Comparison of ENCODE assay signal across 8 cellular contexts in genomic region chr18:5894613-5895299, GRCh38. TPM values are rescaled to one million over a fixed set of nuclear protein-coding genes. Genes with fewer than 3 reads are reported as not detected.
DNase-seq lines count a peak whose midpoint lies in the region; ATAC-seq and TF ChIP-seq lines count a peak whose summit lies in the region.

No MANE protein-coding gene starts in this region.

- WGBS in lower leg skin, 2 donors = 4 to 5% methylated on average over 12 to 30 of the region's 56 CpGs

- H3K27me3 ChIP-seq in upper lobe of right lung = peaks cover 70% of the 10 kb centered on the region

- H3K36me3 Mint-ChIP-seq in activated naive CD4-positive, alpha-beta T cell treated with anti-CD3 and anti-CD28 coated beads, Interleukin-2, amount 50 U/mL, for 24 hours = no peaks in the 10 kb centered on the region
- H3K36me3 Mint-ChIP-seq in activated naive CD4-positive, alpha-beta T cell treated with anti-CD3 and anti-CD28 coated beads, Interleukin-2, amount 50 U/mL, for 72 hours = peaks cover 0 to 11% of the 10 kb centered on the region in 2 donors
- H3K36me3 Mint-ChIP-seq in memory B cell = no peaks in the 10 kb centered on the region

- no peak overlapping the region for H3K27ac ChIP-seq in upper lobe of right lung

- no peak for DNase-seq in activated naive CD4-positive, alpha-beta T cell treated with anti-CD3 and anti-CD28 coated beads, Interleukin-2, amount 50 U/mL, for 72 hours (ENCODE audit: low spot score in 2 of 2)
- DNase-seq in astrocyte of the spinal cord (ENCODE audit: low read depth, low spot score) (no peak), memory B cell (ENCODE audit: low spot score in 2 of 2) (no peak), upper lobe of right lung (peak; percentile 63), lower leg skin (ENCODE audit: low spot score in 2 of 2) (no peak)
- DNase-seq in NK-92 treated with Interleukin-12 subunit alpha and Interleukin-12 subunit beta, amount 100 ng/mL, for 24 hours (lab: John Stamatoyannopoulos, UW) = no peak

- H3K4me3 ChIP-seq in astrocyte of the spinal cord (ENCODE audit: low read depth, low read length) = peak overlapping the region; percentile 65
- peak overlapping the region; percentile 39 for H3K4me3 ChIP-seq in upper lobe of right lung
- no peak overlapping the region for H3K4me3 ChIP-seq in lower leg skin (ENCODE audit: low read depth, poor library complexity, severe bottlenecking)

- no peak for ATAC-seq in activated naive CD4-positive, alpha-beta T cell treated with anti-CD3 and anti-CD28 coated beads, Interleukin-2, amount 50 U/mL, for 72 hours
- no peak for ATAC-seq in memory B cell (ENCODE audit: low read depth)
- no peak for ATAC-seq in upper lobe of right lung
- ATAC-seq in HG03521 (IDR thresholded peaks at IDR 0.05; ENCODE audit: unreplicated experiment) = no peak

- no peaks in the 10 kb centered on the region for H3K36me3 ChIP-seq in upper lobe of right lung

- TF ChIP-seq POLR2A in lower leg skin (IDR thresholded peaks at IDR 0.05) = no peak

- intact Hi-C loops in upper lobe of right lung (cut with DNase I) (no loop called here), lower leg skin (cut with DNase I; ENCODE audit: low total_unique reads) (loop anchor here (10.0 kb wide), 1 partner anchor 590 kb away; no protein-coding TSS in a partner anchor)

- TF ChIP-seq CTCF in astrocyte of the spinal cord (IDR thresholded peaks at IDR 0.05; ENCODE audit: low read depth, low read length) (no peak), upper lobe of right lung (IDR thresholded peaks at IDR 0.05) (no peak), lower leg skin (IDR thresholded peaks at IDR 0.05) (no peak)

- peak overlapping the region; percentile 79 for H3K4me3 Mint-ChIP-seq in activated naive CD4-positive, alpha-beta T cell treated with anti-CD3 and anti-CD28 coated beads, Interleukin-2, amount 50 U/mL, for 24 hours
- peak overlapping the region; percentile 14 for H3K4me3 Mint-ChIP-seq in memory B cell

- H3K4me1 ChIP-seq in upper lobe of right lung = peaks cover 7% of the 10 kb centered on the region

- peaks cover 12% of the 10 kb centered on the region for H3K4me1 Mint-ChIP-seq in activated naive CD4-positive, alpha-beta T cell treated with anti-CD3 and anti-CD28 coated beads, Interleukin-2, amount 50 U/mL, for 24 hours
- H3K4me1 Mint-ChIP-seq in memory B cell = peaks cover 5% of the 10 kb centered on the region

- peaks cover 54% of the 10 kb centered on the region for H3K27me3 Mint-ChIP-seq in activated naive CD4-positive, alpha-beta T cell treated with anti-CD3 and anti-CD28 coated beads, Interleukin-2, amount 50 U/mL, for 24 hours
- peaks cover 15% of the 10 kb centered on the region for H3K27me3 Mint-ChIP-seq in memory B cell

- H3K27ac Mint-ChIP-seq in activated naive CD4-positive, alpha-beta T cell treated with anti-CD3 and anti-CD28 coated beads, Interleukin-2, amount 50 U/mL, for 24 hours = no peak overlapping the region
- no peak overlapping the region for H3K27ac Mint-ChIP-seq in activated naive CD4-positive, alpha-beta T cell treated with anti-CD3 and anti-CD28 coated beads, Interleukin-2, amount 50 U/mL, for 72 hours
- H3K27ac Mint-ChIP-seq in memory B cell = no peak overlapping the region

- in situ Hi-C loops in astrocyte of the spinal cord (cut with HindIII; ENCODE audit: low sequenced_read_pairs) = no loop called here

- H3K9me3 ChIP-seq in upper lobe of right lung = no peaks in the 10 kb centered on the region

- H3K9me3 Mint-ChIP-seq in activated naive CD4-positive, alpha-beta T cell treated with anti-CD3 and anti-CD28 coated beads, Interleukin-2, amount 50 U/mL, for 24 hours = no peaks in the 10 kb centered on the region
- H3K9me3 Mint-ChIP-seq in activated naive CD4-positive, alpha-beta T cell treated with anti-CD3 and anti-CD28 coated beads, Interleukin-2, amount 50 U/mL, for 72 hours = no peaks in the 10 kb centered on the region
- no peaks in the 10 kb centered on the region for H3K9me3 Mint-ChIP-seq in memory B cell

RNA-seq across cellular contexts. Expression of gene TMEM200C, which starts 0.6 kb away (rescaled TPM):
- not detected for total RNA-seq in activated naive CD4-positive, alpha-beta T cell treated with anti-CD3 and anti-CD28 coated beads, Interleukin-2, amount 50 U/mL, for 72 hours
- 0.41 TPM for total RNA-seq in upper lobe of right lung
- total RNA-seq in lower leg skin = under 1 TPM in 3 of 4 donors, not detected in 1; 0.04 to 0.55 (median 0.32) TPM
